9 cellular contexts compared by ENCODE assay signal in the genomic region with DNA sequence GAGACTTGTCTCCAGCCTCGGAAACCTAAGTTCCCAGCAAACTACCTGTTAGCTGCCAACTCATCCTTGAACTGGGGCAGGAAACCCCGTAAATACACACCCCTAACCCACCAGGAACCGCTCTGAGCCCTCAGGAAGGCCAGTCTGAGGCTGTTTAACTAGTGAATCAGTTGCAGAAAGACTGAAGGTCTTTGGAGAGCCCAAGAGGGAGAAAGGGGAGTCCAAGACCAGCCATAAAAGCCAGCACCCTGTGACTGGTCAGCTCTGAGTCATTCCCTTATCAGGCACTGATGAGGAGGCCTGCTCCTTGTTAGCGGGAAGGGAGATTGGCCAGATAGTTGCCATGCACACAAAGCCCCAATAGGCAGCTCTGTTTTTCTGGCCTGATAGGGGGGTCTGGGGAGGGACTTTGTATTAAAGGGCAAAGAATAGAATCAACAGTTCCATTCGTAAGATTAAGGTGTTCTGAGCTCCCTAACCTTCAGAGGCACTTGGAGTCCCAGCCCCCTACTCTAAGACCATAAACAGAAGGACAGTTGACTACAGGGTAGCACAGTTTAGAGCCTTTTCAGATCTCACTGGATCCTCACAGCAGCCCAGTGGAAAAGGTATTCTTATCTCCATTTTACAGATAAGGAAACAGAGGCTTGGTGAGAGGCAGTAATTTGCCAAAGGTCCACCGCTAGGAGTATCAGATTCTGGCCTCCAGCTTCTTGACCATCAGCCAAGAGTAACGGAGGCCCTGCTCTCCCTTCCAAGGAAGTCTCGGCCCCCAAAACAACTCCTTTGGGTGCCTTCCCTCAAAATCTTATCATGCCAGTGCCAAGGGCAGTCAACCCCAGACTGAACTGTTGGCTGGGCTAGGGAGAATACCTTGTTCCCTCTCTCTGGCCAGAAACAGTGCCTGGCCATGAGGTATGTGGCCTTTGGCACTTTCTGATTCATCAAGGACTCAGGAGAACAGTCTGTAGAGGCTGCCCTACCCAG. TPM values are rescaled to one million over a fixed set of nuclear protein-coding genes. Genes with fewer than 3 reads are reported as not detected.
A peak's percentile ranks its signal among the peaks of the same experiment; 100 is the strongest.
DNase-seq lines count a peak whose midpoint lies in the region; ATAC-seq and TF ChIP-seq lines count a peak whose summit lies in the region.
"Had no signal": no experiment of that assay in that cellular context is flagged by ENCODE, and none has a peak within 500 bp of the region (broad histone marks: within the 10 kb centered on the region; RNA-seq: fewer than 3 reads in every experiment).

No MANE protein-coding gene starts in this region.

- DNase-seq in DMS53 (lab: John Stamatoyannopoulos, UW) (peak; percentile 65), DMS53 treated with DMSO at 0.1 percent for 48 hours (lab: John Stamatoyannopoulos, UW; ENCODE audit: unreplicated experiment) (no peak), adrenal gland (peak; percentile 54 to 92 (median 86)), kidney glomerular epithelial cell (lab: John Stamatoyannopoulos, UW) (peak; percentile 97), KG1 (lab: John Stamatoyannopoulos, UW) (no peak)
- no peak for DNase-seq in stimulated activated naive CD8-positive, alpha-beta T cell treated with anti-CD3 and anti-CD28 coated beads, Interleukin-15, Interleukin-2, amounts not matched to agents 100 U/mL and 50 U/mL, for 24 hours
- DNase-seq: immature natural killer cell had no signal

- H3K27ac ChIP-seq in adrenal gland = peak overlapping the region in 3 of 5 donors; percentile 14 to 82 (median 63)
- H3K27ac ChIP-seq in urinary bladder (ENCODE audit: low read depth) = peak overlapping the region; percentile 19

- no peak for ATAC-seq in GM19467 (IDR thresholded peaks at IDR 0.05; ENCODE audit: unreplicated experiment)
- ATAC-seq in stimulated activated naive CD8-positive, alpha-beta T cell treated with anti-CD3 and anti-CD28 coated beads, Interleukin-15, Interleukin-2, amounts not matched to agents 100 U/mL and 50 U/mL, for 24 hours = no peak

- H3K4me1 ChIP-seq in adrenal gland (replicated peaks in 1 of 2) = peaks cover 5 to 25% of the 10 kb centered on the region in 2 donors
- H3K4me1 ChIP-seq in urinary bladder (ENCODE audit: insufficient read depth) = no peaks in the 10 kb centered on the region

- H3K27me3 ChIP-seq in adrenal gland = peaks cover 20% of the 10 kb centered on the region

- WGBS in adrenal gland, 4 donors = 36 to 48% (median 47%) methylated on average over 8 of the region's 8 CpGs
- 66% methylated on average over 8 of the region's 8 CpGs for WGBS in urinary bladder

- no peak for TF ChIP-seq CTCF in adrenal gland (IDR thresholded peaks at IDR 0.05)

- intact Hi-C loops in adrenal gland (cut with DNase I) = no loop called here

- TF ChIP-seq POLR2A in adrenal gland (IDR thresholded peaks at IDR 0.05) = no peak

- H3K4me3 ChIP-seq in adrenal gland (no peak overlapping the region), urinary bladder (ENCODE audit: low read depth, low read length) (no peak overlapping the region)

- no peaks in the 10 kb centered on the region for H3K9me3 ChIP-seq in adrenal gland (replicated peaks in 1 of 3)

- H3K36me3 ChIP-seq in adrenal gland (replicated peaks in 1 of 2) (no peaks in the 10 kb centered on the region), urinary bladder (ENCODE audit: insufficient read depth) (no peaks in the 10 kb centered on the region)

RNA-seq across cellular contexts. Expression of gene KRT19, which starts 2.2 kb away (rescaled TPM):
- total RNA-seq in adrenal gland = 10 to 100 TPM in 3 of 8 donors, 1 to 10 TPM in 5; 1.1 to 30.1 (median 6.6) TPM
- polyA plus RNA-seq in adrenal gland = 10 to 100 TPM in 2 of 3 donors, 1 to 10 TPM in 1; 3.2 to 49.1 (median 26.1) TPM
- total RNA-seq in urinary bladder = 299 TPM
- polyA plus RNA-seq in urinary bladder = 418 TPM
- polyA plus RNA-seq: immature natural killer cell had no signal

RNA-seq across cellular contexts. Expression of gene KRT15, which starts 11.7 kb away (rescaled TPM):
- under 1 TPM in 2 of 8 donors, not detected in 6; 0.18 to 0.25 TPM for total RNA-seq in adrenal gland
- polyA plus RNA-seq in adrenal gland = under 1 TPM in 2 of 3 donors, not detected in 1; 0.64 to 0.88 TPM
- 4.7 TPM for total RNA-seq in urinary bladder
- polyA plus RNA-seq in urinary bladder = 11.9 TPM
- polyA plus RNA-seq: immature natural killer cell had no signal

RNA-seq across cellular contexts. Expression of gene KRT13, which starts 24.9 kb away (rescaled TPM):
- 1 to 10 TPM in 1 of 8 donors, under 1 TPM in 2, not detected in 5; 0.54 to 3.5 (median 0.83) TPM for total RNA-seq in adrenal gland
- polyA plus RNA-seq in adrenal gland = 10 to 100 TPM in 2 of 3 donors, not detected in 1; 18.6 to 20.0 TPM
- total RNA-seq in urinary bladder = 356 TPM
- 401 TPM for polyA plus RNA-seq in urinary bladder
- polyA plus RNA-seq: immature natural killer cell had no signal

RNA-seq across cellular contexts. Expression of gene KRT36, which starts 40.6 kb away (rescaled TPM):
- total RNA-seq in adrenal gland (under 1 TPM in 1 of 8 donors, not detected in 7; 0.28 TPM), urinary bladder (not detected)
- polyA plus RNA-seq in adrenal gland (not detected), urinary bladder (not detected)
- polyA plus RNA-seq: immature natural killer cell had no signal

RNA-seq across cellular contexts. Expression of gene KRT9, which starts 41.5 kb away (rescaled TPM):
- total RNA-seq in adrenal gland (under 1 TPM in 2 of 8 donors, not detected in 6; 0.14 to 0.32 TPM), urinary bladder (not detected)
- polyA plus RNA-seq in adrenal gland (1 to 10 TPM in 1 of 3 donors, under 1 TPM in 1, not detected in 1; 0.61 to 2.1 TPM), urinary bladder (not detected)
- polyA plus RNA-seq: immature natural killer cell had no signal

Comparison
In these comparisons a context has a peak if more than half of its experiments do, and no peak if none do; other contexts are left out.
1. DNase-seq: peak in DMS53 (single experiment), adrenal gland (7 of 7) and kidney glomerular epithelial cell (single experiment); none in DMS53 treated with DMSO at 0.1 percent for 48 hours (single experiment), KG1 (single experiment) and stimulated activated naive CD8-positive, alpha-beta T cell treated with anti-CD3 and anti-CD28 coated beads, Interleukin-15, Interleukin-2, amounts not matched to agents 100 U/mL and 50 U/mL, for 24 hours (single experiment).
2. RNA of gene KRT13, which starts 24.9 kb away (total RNA-seq): 356 TPM in urinary bladder (single experiment); 0.54 to 3.5 TPM in adrenal gland; every median in the first group is over 10 times any median in the second.